ENCODE assay signal across 8 cellular contexts in genomic region chr10:13074562-13075451, GRCh38. TPM values are rescaled to one million over a fixed set of nuclear protein-coding genes. Genes with fewer than 3 reads are reported as not detected.
A peak's percentile ranks its signal among the peaks of the same experiment; 100 is the strongest.
DNase-seq lines count a peak whose midpoint lies in the region; ATAC-seq lines count a peak whose summit lies in the region.

No MANE protein-coding gene starts in this region.

- CTCF ChIA-PET in activated naive CD4-positive, alpha-beta T cell treated with anti-CD3 and anti-CD28 coated beads, Interleukin-2, amount 10 ng/mL, durations not matched to agents 7 days and 5 days (lab: Charles Lee) = interaction anchor here (0.6 to 2.4 kb wide), 10 partner anchors 8 to 823 kb away, joined by 3 to 8 read pairs (median 3); no protein-coding TSS in a partner anchor

- H4K20me1 ChIP-seq in Karpas-422 (ENCODE audit: insufficient read depth, low read depth, low read length) = no peaks in the 10 kb centered on the region

- intact Hi-C loops in head of caudate nucleus (cut with DNase I) (loop anchor here (10.0 kb wide), 1 partner anchor 810 kb away; no protein-coding TSS in a partner anchor), posterior vena cava (cut with DNase I) (loop anchor here (5.0 to 10.0 kb wide), 3 partner anchors 170 to 810 kb away; no protein-coding TSS in a partner anchor)

- H3K27me3 Mint-ChIP-seq in activated naive CD4-positive, alpha-beta T cell treated with anti-CD3 and anti-CD28 coated beads, Interleukin-2, amount 10 ng/mL, durations not matched to agents 7 days and 5 days = peaks cover 16% of the 10 kb centered on the region

- no peaks in the 10 kb centered on the region for H3K4me1 Mint-ChIP-seq in activated naive CD4-positive, alpha-beta T cell treated with anti-CD3 and anti-CD28 coated beads, Interleukin-2, amount 10 ng/mL, durations not matched to agents 7 days and 5 days

- no peaks in the 10 kb centered on the region for H3K9me2 ChIP-seq in Karpas-422 (replicated peaks; ENCODE audit: insufficient read depth, low read length)

- no peak overlapping the region for H2AFZ ChIP-seq in Karpas-422 (ENCODE audit: low read length)

- H3K27me3 ChIP-seq in Karpas-422 (ENCODE audit: low read length) = no peaks in the 10 kb centered on the region

- no peak overlapping the region for H3K27ac ChIP-seq in Karpas-422 (ENCODE audit: low read length)

- H3K4me3 ChIP-seq in Karpas-422 (ENCODE audit: low read length) = no peak overlapping the region

- H3K9ac ChIP-seq in Karpas-422 (ENCODE audit: low read length) = no peak overlapping the region

- no peaks in the 10 kb centered on the region for H3K79me2 ChIP-seq in Karpas-422 (ENCODE audit: low read length)

- no peaks in the 10 kb centered on the region for H3K36me3 ChIP-seq in Karpas-422 (ENCODE audit: insufficient read depth, low read length)

- no peak overlapping the region for H3K4me2 ChIP-seq in Karpas-422 (ENCODE audit: low read depth, low read length, poor library complexity, severe bottlenecking)

- DNase-seq in EL (peak; percentile 61), Karpas-422 (peak; percentile 92), RPMI8226 (peak; percentile 69), head of caudate nucleus (peak; percentile 41 to 87 (median 72)), posterior vena cava (ENCODE audit: low spot score) (peak; percentile 90)
- DNase-seq in activated naive CD4-positive, alpha-beta T cell treated with anti-CD3 and anti-CD28 coated beads, Interleukin-2, amount 10 ng/mL, durations not matched to agents 7 days and 5 days = peak; percentile 70

- ATAC-seq in HG03521 (IDR thresholded peaks at IDR 0.05; ENCODE audit: unreplicated experiment) (no peak), GM18858 (IDR thresholded peaks at IDR 0.05; ENCODE audit: unreplicated experiment) (no peak)

- H3K9me3 ChIP-seq in Karpas-422 (ENCODE audit: low read length) = peaks cover 7% of the 10 kb centered on the region; the same call in 1 of the 2 replicates

- H3K9me3 Mint-ChIP-seq in activated naive CD4-positive, alpha-beta T cell treated with anti-CD3 and anti-CD28 coated beads, Interleukin-2, amount 10 ng/mL, durations not matched to agents 7 days and 5 days = peaks cover 12% of the 10 kb centered on the region

- H3K4me3 Mint-ChIP-seq in activated naive CD4-positive, alpha-beta T cell treated with anti-CD3 and anti-CD28 coated beads, Interleukin-2, amount 10 ng/mL, durations not matched to agents 7 days and 5 days = no peak overlapping the region

- peaks cover 27% of the 10 kb centered on the region for H3K4me1 ChIP-seq in Karpas-422 (ENCODE audit: low read length)

- no peaks in the 10 kb centered on the region for H3K36me3 Mint-ChIP-seq in activated naive CD4-positive, alpha-beta T cell treated with anti-CD3 and anti-CD28 coated beads, Interleukin-2, amount 10 ng/mL, durations not matched to agents 7 days and 5 days

- H3K27ac Mint-ChIP-seq in activated naive CD4-positive, alpha-beta T cell treated with anti-CD3 and anti-CD28 coated beads, Interleukin-2, amount 10 ng/mL, durations not matched to agents 7 days and 5 days = no peak overlapping the region

RNA-seq across cellular contexts. Expression of gene OPTN, which starts 25.2 kb away (rescaled TPM):
- 0.40 and 0.56 TPM in 2 replicates for total RNA-seq in Karpas-422 (2014; rRNA removed; shearing (Covaris generic); ENCODE audit: low replicate concordance)
- total RNA-seq in posterior vena cava = 10 to 100 TPM; 71.2 to 99.2 TPM

Comparison
In these comparisons a context has a peak if more than half of its experiments do, and no peak if none do; other contexts are left out.
1. RNA of gene OPTN, which starts 25.2 kb away (total RNA-seq): 71.2 to 99.2 TPM in posterior vena cava; 0.40 to 0.56 TPM in Karpas-422; every median in the first group is over 10 times any median in the second.
2. Peak in every context shown above with its lines, with median percentiles within 50 percentile points of each other: DNase-seq.